ENCODE assay signal across 12 cellular contexts in genomic region chr16:27801259-27801945, GRCh38.
"Had no signal": no experiment of that assay in that cellular context is flagged by ENCODE, and none has a peak within 500 bp of the region (broad histone marks: within the 10 kb centered on the region; RNA-seq: fewer than 3 reads in every experiment).

No MANE protein-coding gene starts in this region.

- H3K4me3 ChIP-seq: gastroesophageal sphincter, left lung, tibial nerve, uterus had no signal

- DNase-seq: activated B cell treated with CpG ODN at 0.5 μM for 24 hours; activated CD4-positive, alpha-beta T cell treated with anti-CD3 and anti-CD28 coated beads, Interleukin-2, amount 10 ng/mL, durations not matched to agents 7 days and 5 days; activated CD8-positive, alpha-beta memory T cell treated with anti-CD3 and anti-CD28 coated beads, Interleukin-2, amount 50 U/mL, for 48 hours; activated gamma-delta T cell; activated T-cell treated with anti-CD3 and anti-CD28 coated beads, Interleukin-2, amount 50 U/mL, for 72 hours; left lung; naive thymus-derived CD8-positive, alpha-beta T cell; stimulated activated CD4-positive, alpha-beta T cell treated with anti-CD3 and anti-CD28 coated beads, Interleukin-2, amount 100 ng/mL, for 48 hours; stimulated activated naive B cell treated with anti-CD40 and anti-IgM and Interleukin-4, amounts not matched to agents 10 μg/mL and 1 μg/mL and 100 μg/mL, for 72 hours; uterus had no signal
